ENCODE assay signal across 26 cellular contexts in genomic region chr6:158153576-158153975, GRCh38.
"Had no signal": no experiment of that assay in that cellular context is flagged by ENCODE, and none has a peak within 500 bp of the region (broad histone marks: within the 10 kb centered on the region; RNA-seq: fewer than 3 reads in every experiment).

No MANE protein-coding gene starts in this region.

- H3K4me1 ChIP-seq: heart left ventricle, stomach, testis, tibial artery had no signal

- H3K36me3 Mint-ChIP-seq: natural killer cell had no signal

- H3K27ac Mint-ChIP-seq: memory B cell; natural killer cell; stimulated activated effector memory CD8-positive, alpha-beta T cell treated with anti-CD3 and anti-CD28 coated beads, Interleukin-12 subunit alpha, Interleukin-12 subunit beta, amount 100 ng/mL, for 72 hours; type B pancreatic cell had no signal

- H3K27me3 ChIP-seq: esophagus squamous epithelium, heart left ventricle, hepatocyte, ovary, stomach, testis, tibial artery had no signal

- H3K27me3 Mint-ChIP-seq: memory B cell, type B pancreatic cell had no signal

- H3K9me3 Mint-ChIP-seq: memory B cell; natural killer cell; stimulated activated effector memory CD8-positive, alpha-beta T cell treated with anti-CD3 and anti-CD28 coated beads, Interleukin-12 subunit alpha, Interleukin-12 subunit beta, amount 100 ng/mL, for 72 hours; type B pancreatic cell had no signal

- H3K4me1 Mint-ChIP-seq: memory B cell; natural killer cell; stimulated activated effector memory CD8-positive, alpha-beta T cell treated with anti-CD3 and anti-CD28 coated beads, Interleukin-12 subunit alpha, Interleukin-12 subunit beta, amount 100 ng/mL, for 72 hours had no signal

- H3K27ac ChIP-seq: esophagus squamous epithelium, heart left ventricle, hepatocyte, ovary, stomach, testis, tibial artery had no signal

- ATAC-seq: heart left ventricle; left colon; left ventricle myocardium superior; natural killer cell; sciatic nerve; stimulated activated effector memory CD8-positive, alpha-beta T cell treated with anti-CD3 and anti-CD28 coated beads, Interleukin-12 subunit alpha, Interleukin-12 subunit beta, amount 100 ng/mL, for 72 hours had no signal

- DNase-seq: central memory CD4-positive, alpha-beta T cell; effector memory CD4-positive, alpha-beta T cell; erythroblast; esophagus squamous epithelium; heart left ventricle; islet precursor cell; kidney glomerular epithelial cell; left colon; left ventricle myocardium superior; natural killer cell; occipital lobe; ovary; posterior cingulate gyrus; retina; stimulated activated CD4-positive, alpha-beta T cell treated with anti-CD3 and anti-CD28 coated beads, Interleukin-2, amount 100 ng/mL, for 24 hours; stimulated activated CD4-positive, alpha-beta T cell treated with anti-CD3 and anti-CD28 coated beads, Interleukin-4, amount 100 ng/mL, for 24 hours; stimulated activated naive CD4-positive, alpha-beta T cell treated with Interleukin-2 at 50 U/mL for 16 hours; stomach; testis; tibial artery had no signal

- H3K4me3 Mint-ChIP-seq: memory B cell; natural killer cell; stimulated activated effector memory CD8-positive, alpha-beta T cell treated with anti-CD3 and anti-CD28 coated beads, Interleukin-12 subunit alpha, Interleukin-12 subunit beta, amount 100 ng/mL, for 72 hours; type B pancreatic cell had no signal

- H3K9me3 ChIP-seq: esophagus squamous epithelium, heart left ventricle, ovary, stomach, testis, tibial artery had no signal

- H3K4me3 ChIP-seq: esophagus squamous epithelium, heart left ventricle, hepatocyte, lung, ovary, stomach, testis, tibial artery had no signal

- H3K36me3 ChIP-seq: ovary had no signal
